In genomic region chr1:207751790-207752455, GRCh38 we compare ENCODE assay signal across 1 cellular context.
TF ChIP-seq lines count a peak whose summit lies in the region.

Gene CD46 (plus strand): TSS chr1:207752054. CDS start chr1:207752213, 159 bp downstream.

TF ChIP-seq in K562, 482 proteins besides CTCF, POLR2A, EP300 and RAD21 (continued from another document and continues in another):
- TF ChIP-seq, protein P1, sequence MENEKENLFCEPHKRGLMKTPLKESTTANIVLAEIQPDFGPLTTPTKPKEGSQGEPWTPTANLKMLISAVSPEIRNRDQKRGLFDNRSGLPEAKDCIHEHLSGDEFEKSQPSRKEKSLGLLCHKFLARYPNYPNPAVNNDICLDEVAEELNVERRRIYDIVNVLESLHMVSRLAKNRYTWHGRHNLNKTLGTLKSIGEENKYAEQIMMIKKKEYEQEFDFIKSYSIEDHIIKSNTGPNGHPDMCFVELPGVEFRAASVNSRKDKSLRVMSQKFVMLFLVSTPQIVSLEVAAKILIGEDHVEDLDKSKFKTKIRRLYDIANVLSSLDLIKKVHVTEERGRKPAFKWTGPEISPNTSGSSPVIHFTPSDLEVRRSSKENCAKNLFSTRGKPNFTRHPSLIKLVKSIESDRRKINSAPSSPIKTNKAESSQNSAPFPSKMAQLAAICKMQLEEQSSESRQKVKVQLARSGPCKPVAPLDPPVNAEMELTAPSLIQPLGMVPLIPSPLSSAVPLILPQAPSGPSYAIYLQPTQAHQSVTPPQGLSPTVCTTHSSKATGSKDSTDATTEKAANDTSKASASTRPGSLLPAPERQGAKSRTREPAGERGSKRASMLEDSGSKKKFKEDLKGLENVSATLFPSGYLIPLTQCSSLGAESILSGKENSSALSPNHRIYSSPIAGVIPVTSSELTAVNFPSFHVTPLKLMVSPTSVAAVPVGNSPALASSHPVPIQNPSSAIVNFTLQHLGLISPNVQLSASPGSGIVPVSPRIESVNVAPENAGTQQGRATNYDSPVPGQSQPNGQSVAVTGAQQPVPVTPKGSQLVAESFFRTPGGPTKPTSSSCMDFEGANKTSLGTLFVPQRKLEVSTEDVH (IDR thresholded peaks at IDR 0.05; ENCODE audit: low read depth, partially characterized antibody): peak; percentile 27
- peak; percentile 94 for TF ChIP-seq TBP (optimal IDR thresholded peaks at IDR 0.05; ENCODE audit: low read depth, low read length)
- TF ChIP-seq SOX6 (IDR thresholded peaks at IDR 0.05): 0 out of 2 replicates have a peak, but pooled peaks have one; percentile 42
- TF ChIP-seq ZKSCAN1 (IDR thresholded peaks at IDR 0.05; ENCODE audit: low read depth, low read length): no peak
- TF ChIP-seq ZNF655 (CRISPR knock-in tag; IDR thresholded peaks at IDR 0.05): no peak
- 0 out of 2 replicates have a peak, but pooled peaks have one; percentile 7 for TF ChIP-seq PHF21A (IDR thresholded peaks at IDR 0.05; ENCODE audit: borderline replicate concordance, low read depth)
- TF ChIP-seq, protein P2, sequence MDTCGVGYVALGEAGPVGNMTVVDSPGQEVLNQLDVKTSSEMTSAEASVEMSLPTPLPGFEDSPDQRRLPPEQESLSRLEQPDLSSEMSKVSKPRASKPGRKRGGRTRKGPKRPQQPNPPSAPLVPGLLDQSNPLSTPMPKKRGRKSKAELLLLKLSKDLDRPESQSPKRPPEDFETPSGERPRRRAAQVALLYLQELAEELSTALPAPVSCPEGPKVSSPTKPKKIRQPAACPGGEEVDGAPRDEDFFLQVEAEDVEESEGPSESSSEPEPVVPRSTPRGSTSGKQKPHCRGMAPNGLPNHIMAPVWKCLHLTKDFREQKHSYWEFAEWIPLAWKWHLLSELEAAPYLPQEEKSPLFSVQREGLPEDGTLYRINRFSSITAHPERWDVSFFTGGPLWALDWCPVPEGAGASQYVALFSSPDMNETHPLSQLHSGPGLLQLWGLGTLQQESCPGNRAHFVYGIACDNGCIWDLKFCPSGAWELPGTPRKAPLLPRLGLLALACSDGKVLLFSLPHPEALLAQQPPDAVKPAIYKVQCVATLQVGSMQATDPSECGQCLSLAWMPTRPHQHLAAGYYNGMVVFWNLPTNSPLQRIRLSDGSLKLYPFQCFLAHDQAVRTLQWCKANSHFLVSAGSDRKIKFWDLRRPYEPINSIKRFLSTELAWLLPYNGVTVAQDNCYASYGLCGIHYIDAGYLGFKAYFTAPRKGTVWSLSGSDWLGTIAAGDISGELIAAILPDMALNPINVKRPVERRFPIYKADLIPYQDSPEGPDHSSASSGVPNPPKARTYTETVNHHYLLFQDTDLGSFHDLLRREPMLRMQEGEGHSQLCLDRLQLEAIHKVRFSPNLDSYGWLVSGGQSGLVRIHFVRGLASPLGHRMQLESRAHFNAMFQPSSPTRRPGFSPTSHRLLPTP (IDR thresholded peaks at IDR 0.05; ENCODE audit: borderline replicate concordance, extremely low read depth, insufficient read length): no peak
- no peak for TF ChIP-seq MECOM (CRISPR knock-in tag; IDR thresholded peaks at IDR 0.05)
- peak in 1 of 2 experiments; percentile 69; a peak in 2 of 4 replicates for TF ChIP-seq SRF (CRISPR knock-in tag; IDR thresholded peaks at IDR 0.05)
- TF ChIP-seq ZNF324 (CRISPR knock-in tag; IDR thresholded peaks at IDR 0.05): no peak
- no peak for TF ChIP-seq RBM22 (IDR thresholded peaks at IDR 0.05; ENCODE audit: low read depth, low read length, poor library complexity, severe bottlenecking)
- no peak for TF ChIP-seq SIRT6 (IDR thresholded peaks at IDR 0.05; ENCODE audit: low read depth, low read length)
- no peak for TF ChIP-seq ZBTB34 (CRISPR knock-in tag; IDR thresholded peaks at IDR 0.05)
- TF ChIP-seq, protein P3, sequence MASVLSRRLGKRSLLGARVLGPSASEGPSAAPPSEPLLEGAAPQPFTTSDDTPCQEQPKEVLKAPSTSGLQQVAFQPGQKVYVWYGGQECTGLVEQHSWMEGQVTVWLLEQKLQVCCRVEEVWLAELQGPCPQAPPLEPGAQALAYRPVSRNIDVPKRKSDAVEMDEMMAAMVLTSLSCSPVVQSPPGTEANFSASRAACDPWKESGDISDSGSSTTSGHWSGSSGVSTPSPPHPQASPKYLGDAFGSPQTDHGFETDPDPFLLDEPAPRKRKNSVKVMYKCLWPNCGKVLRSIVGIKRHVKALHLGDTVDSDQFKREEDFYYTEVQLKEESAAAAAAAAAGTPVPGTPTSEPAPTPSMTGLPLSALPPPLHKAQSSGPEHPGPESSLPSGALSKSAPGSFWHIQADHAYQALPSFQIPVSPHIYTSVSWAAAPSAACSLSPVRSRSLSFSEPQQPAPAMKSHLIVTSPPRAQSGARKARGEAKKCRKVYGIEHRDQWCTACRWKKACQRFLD (CRISPR knock-in tag; IDR thresholded peaks at IDR 0.05): peak; percentile 27; the same call in 1 of the 2 replicates
- TF ChIP-seq SMAD4 (CRISPR knock-in tag; conservative IDR thresholded peaks at IDR 0.05): 0 out of 2 replicates have a peak, but pooled peaks have one; percentile 75
- no peak for TF ChIP-seq NR2F6 (CRISPR knock-in tag; IDR thresholded peaks at IDR 0.05)
- TF ChIP-seq SUPT5H (IDR thresholded peaks at IDR 0.05): peak; percentile 93
- peak in 1 of 2 experiments; percentile 54; a peak in 1 of 4 replicates for TF ChIP-seq ZNF639 (CRISPR knock-in tag; conservative IDR thresholded peaks at IDR 0.05 in 1 of 2, IDR thresholded peaks at IDR 0.05 in 1 of 2)
- no peak for TF ChIP-seq MEF2A (IDR thresholded peaks at IDR 0.05; ENCODE audit: control insufficient read depth, low read depth, low read length)
- TF ChIP-seq FUS (optimal IDR thresholded peaks at IDR 0.05; ENCODE audit: low read depth, low read length): no peak
- TF ChIP-seq SNRNP70 (optimal IDR thresholded peaks at IDR 0.05; ENCODE audit: low read depth, low read length): no peak
- peak; percentile 98 for TF ChIP-seq SREBF1 (IDR thresholded peaks at IDR 0.05; ENCODE audit: borderline replicate concordance, low read depth, low read length)
- no peak for TF ChIP-seq MCM3 (IDR thresholded peaks at IDR 0.05)
- TF ChIP-seq, protein P4, sequence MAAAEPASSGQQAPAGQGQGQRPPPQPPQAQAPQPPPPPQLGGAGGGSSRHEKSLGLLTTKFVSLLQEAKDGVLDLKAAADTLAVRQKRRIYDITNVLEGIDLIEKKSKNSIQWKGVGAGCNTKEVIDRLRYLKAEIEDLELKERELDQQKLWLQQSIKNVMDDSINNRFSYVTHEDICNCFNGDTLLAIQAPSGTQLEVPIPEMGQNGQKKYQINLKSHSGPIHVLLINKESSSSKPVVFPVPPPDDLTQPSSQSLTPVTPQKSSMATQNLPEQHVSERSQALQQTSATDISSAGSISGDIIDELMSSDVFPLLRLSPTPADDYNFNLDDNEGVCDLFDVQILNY (CRISPR knock-in tag; IDR thresholded peaks at IDR 0.05): no peak
- TF ChIP-seq RFX1 (IDR thresholded peaks at IDR 0.05): no peak
- no peak for TF ChIP-seq CBFA2T3 (IDR thresholded peaks at IDR 0.05)
- no peak; the same call in 1 of the 2 replicates for TF ChIP-seq SMARCC2 (IDR thresholded peaks at IDR 0.05; ENCODE audit: low read depth)
- TF ChIP-seq CCAR2 (IDR thresholded peaks at IDR 0.05; ENCODE audit: low read depth, low read length): no peak
- no peak for TF ChIP-seq ZNF717 (CRISPR knock-in tag; IDR thresholded peaks at IDR 0.05)
- peak in 1 of 2 experiments; percentile 83; a peak in 2 of 3 replicates for TF ChIP-seq CBX3 (IDR thresholded peaks at IDR 0.05; ENCODE audit: borderline replicate concordance in 1 of 2, low read length in 2 of 2)
- no peak for TF ChIP-seq ETV6 (IDR thresholded peaks at IDR 0.05; ENCODE audit: borderline replicate concordance in 1 of 2, low read depth in 2 of 2, low read length in 1 of 2)
- TF ChIP-seq ETV6 (CRISPR knock-in tag; IDR thresholded peaks at IDR 0.05; ENCODE audit: borderline replicate concordance): no peak
- no peak for TF ChIP-seq DDX20 (tag; IDR thresholded peaks at IDR 0.05; ENCODE audit: low read depth)
- peak; percentile 64; the same call in 1 of the 2 replicates for TF ChIP-seq ZNF589 (CRISPR knock-in tag; IDR thresholded peaks at IDR 0.05; ENCODE audit: low read depth)
- TF ChIP-seq NFIX (CRISPR knock-in tag; IDR thresholded peaks at IDR 0.05; ENCODE audit: low read depth): no peak
- peak in 1 of 2 experiments; percentile 75; a peak in 2 of 4 replicates for TF ChIP-seq RCOR1 (IDR thresholded peaks at IDR 0.05; ENCODE audit: borderline replicate concordance in 1 of 2, low read depth in 2 of 2, low read length in 2 of 2)
- TF ChIP-seq KDM4B (IDR thresholded peaks at IDR 0.05; ENCODE audit: borderline replicate concordance in 2 of 2, low read depth in 1 of 2): 0 out of 4 replicates have a peak, but pooled peaks of 1 of the 2 experiments have one; percentile 22
- TF ChIP-seq TCFL5 (CRISPR knock-in tag; conservative IDR thresholded peaks at IDR 0.05): no peak
- no peak for TF ChIP-seq BACH1 (tag; IDR thresholded peaks at IDR 0.05)
- TF ChIP-seq CC2D1A (IDR thresholded peaks at IDR 0.05): no peak
- no peak for TF ChIP-seq ZNF12 (CRISPR knock-in tag; IDR thresholded peaks at IDR 0.05)
- TF ChIP-seq ZEB2 (IDR thresholded peaks at IDR 0.05): no peak
- no peak for TF ChIP-seq SMARCA5 (IDR thresholded peaks at IDR 0.05)
- 0 out of 2 replicates have a peak, but pooled peaks have one; percentile 27 for TF ChIP-seq ZNF668 (CRISPR knock-in tag; IDR thresholded peaks at IDR 0.05)
- TF ChIP-seq SAFB2 (IDR thresholded peaks at IDR 0.05; ENCODE audit: borderline replicate concordance, low read depth, low read length, severe bottlenecking): no peak
- no peak for TF ChIP-seq ZNF785 (CRISPR knock-in tag; IDR thresholded peaks at IDR 0.05)
- TF ChIP-seq, protein P5, sequence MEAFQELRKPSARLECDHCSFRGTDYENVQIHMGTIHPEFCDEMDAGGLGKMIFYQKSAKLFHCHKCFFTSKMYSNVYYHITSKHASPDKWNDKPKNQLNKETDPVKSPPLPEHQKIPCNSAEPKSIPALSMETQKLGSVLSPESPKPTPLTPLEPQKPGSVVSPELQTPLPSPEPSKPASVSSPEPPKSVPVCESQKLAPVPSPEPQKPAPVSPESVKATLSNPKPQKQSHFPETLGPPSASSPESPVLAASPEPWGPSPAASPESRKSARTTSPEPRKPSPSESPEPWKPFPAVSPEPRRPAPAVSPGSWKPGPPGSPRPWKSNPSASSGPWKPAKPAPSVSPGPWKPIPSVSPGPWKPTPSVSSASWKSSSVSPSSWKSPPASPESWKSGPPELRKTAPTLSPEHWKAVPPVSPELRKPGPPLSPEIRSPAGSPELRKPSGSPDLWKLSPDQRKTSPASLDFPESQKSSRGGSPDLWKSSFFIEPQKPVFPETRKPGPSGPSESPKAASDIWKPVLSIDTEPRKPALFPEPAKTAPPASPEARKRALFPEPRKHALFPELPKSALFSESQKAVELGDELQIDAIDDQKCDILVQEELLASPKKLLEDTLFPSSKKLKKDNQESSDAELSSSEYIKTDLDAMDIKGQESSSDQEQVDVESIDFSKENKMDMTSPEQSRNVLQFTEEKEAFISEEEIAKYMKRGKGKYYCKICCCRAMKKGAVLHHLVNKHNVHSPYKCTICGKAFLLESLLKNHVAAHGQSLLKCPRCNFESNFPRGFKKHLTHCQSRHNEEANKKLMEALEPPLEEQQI (IDR thresholded peaks at IDR 0.05): 0 out of 2 replicates have a peak, but pooled peaks have one; percentile 35
- no peak for TF ChIP-seq U2AF1 (optimal IDR thresholded peaks at IDR 0.05; ENCODE audit: low read depth, low read length)
- no peak for TF ChIP-seq HEY1 (CRISPR knock-in tag; IDR thresholded peaks at IDR 0.05; ENCODE audit: borderline replicate concordance)
- no peak for TF ChIP-seq GABPB2 (CRISPR knock-in tag; conservative IDR thresholded peaks at IDR 0.05)
- peak; percentile 11; the same call in 1 of the 2 replicates for TF ChIP-seq ZNF263 (CRISPR knock-in tag; IDR thresholded peaks at IDR 0.05; ENCODE audit: borderline replicate concordance)
- 0 out of 2 replicates have a peak, but pooled peaks have one; percentile 6 for TF ChIP-seq TEAD4 (IDR thresholded peaks at IDR 0.05; ENCODE audit: low read length)
- TF ChIP-seq TEAD4 (CRISPR knock-in tag; IDR thresholded peaks at IDR 0.05; ENCODE audit: borderline replicate concordance): no peak
- TF ChIP-seq, protein P6, sequence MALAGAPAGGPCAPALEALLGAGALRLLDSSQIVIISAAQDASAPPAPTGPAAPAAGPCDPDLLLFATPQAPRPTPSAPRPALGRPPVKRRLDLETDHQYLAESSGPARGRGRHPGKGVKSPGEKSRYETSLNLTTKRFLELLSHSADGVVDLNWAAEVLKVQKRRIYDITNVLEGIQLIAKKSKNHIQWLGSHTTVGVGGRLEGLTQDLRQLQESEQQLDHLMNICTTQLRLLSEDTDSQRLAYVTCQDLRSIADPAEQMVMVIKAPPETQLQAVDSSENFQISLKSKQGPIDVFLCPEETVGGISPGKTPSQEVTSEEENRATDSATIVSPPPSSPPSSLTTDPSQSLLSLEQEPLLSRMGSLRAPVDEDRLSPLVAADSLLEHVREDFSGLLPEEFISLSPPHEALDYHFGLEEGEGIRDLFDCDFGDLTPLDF (CRISPR knock-in tag; IDR thresholded peaks at IDR 0.05): peak; percentile 68
- no peak for TF ChIP-seq ZNF274 (IDR thresholded peaks at IDR 0.05; ENCODE audit: borderline replicate concordance, low read depth, low read length)
- no peak for TF ChIP-seq NELFE (IDR thresholded peaks at IDR 0.05; ENCODE audit: insufficient read depth, insufficient read length)
